ENCODE assay signal across 23 cellular contexts in genomic region chr22:35797411-35797810, GRCh38.
"Had no signal": no experiment of that assay in that cellular context is flagged by ENCODE, and none has a peak within 500 bp of the region (broad histone marks: within the 10 kb centered on the region; RNA-seq: fewer than 3 reads in every experiment).

No MANE protein-coding gene starts in this region.

- H3K36me3 ChIP-seq: ascending aorta, breast epithelium, gastroesophageal sphincter had no signal

- DNase-seq: activated CD4-positive, alpha-beta memory T cell treated with anti-CD3 and anti-CD28 coated beads, Interleukin-2, amount 10 ng/mL, durations not matched to agents 7 days and 5 days; activated CD4-positive, alpha-beta T cell treated with anti-CD3 and anti-CD28 coated beads for 1 hour; activated CD4-positive, alpha-beta T cell treated with anti-CD3 and anti-CD28 coated beads for 4 hours; activated CD4-positive, alpha-beta T cell treated with anti-CD3 and anti-CD28 coated beads, Interleukin-2, amount 10 ng/mL, durations not matched to agents 7 days and 5 days; activated CD4-positive, alpha-beta T cell treated with anti-CD3 and anti-CD28 coated beads, Interleukin-2, amount 50 U/mL, for 4 hours; activated CD8-positive, alpha-beta memory T cell treated with anti-CD3 and anti-CD28 coated beads, Interleukin-2, amount 50 U/mL, for 48 hours; activated gamma-delta T cell; activated naive CD4-positive, alpha-beta T cell; activated naive CD4-positive, alpha-beta T cell treated with anti-CD3 and anti-CD28 coated beads, Interleukin-2, amount 10 ng/mL, durations not matched to agents 7 days and 5 days; activated naive CD8-positive, alpha-beta T cell treated with anti-CD3 and anti-CD28 coated beads, Interleukin-2, amount 10 ng/mL, durations not matched to agents 7 days and 5 days; activated T-cell treated with anti-CD3 and anti-CD28 coated beads for 4 hours; activated T-cell treated with anti-CD3 and anti-CD28 coated beads, Interleukin-2, amount 50 U/mL, for 24 hours; activated T-cell treated with anti-CD3 and anti-CD28 coated beads, Interleukin-2, amount 50 U/mL, for 72 hours; cortex of kidney; effector CD8-positive, alpha-beta T cell; esophagus squamous epithelium; foreskin melanocyte; T-helper 2 cell had no signal

- H3K4me3 ChIP-seq: ascending aorta, breast epithelium, esophagus squamous epithelium, gastroesophageal sphincter had no signal

- H3K27ac ChIP-seq: ascending aorta, breast epithelium, epithelial cell of prostate, esophagus squamous epithelium, gastroesophageal sphincter, VCaP had no signal

- H3K27me3 ChIP-seq: ascending aorta, breast epithelium, esophagus squamous epithelium, gastroesophageal sphincter had no signal

- H3K9me3 ChIP-seq: ascending aorta, breast epithelium, esophagus squamous epithelium, gastroesophageal sphincter had no signal

- H3K4me1 ChIP-seq: ascending aorta had no signal
